In genomic region chr14:24975393-24975792, GRCh38 we compare ENCODE assay signal across 29 cellular contexts.
"Had no signal": no experiment of that assay in that cellular context is flagged by ENCODE, and none has a peak within 500 bp of the region (broad histone marks: within the 10 kb centered on the region; RNA-seq: fewer than 3 reads in every experiment).

No MANE protein-coding gene starts in this region.

- H3K36me3 ChIP-seq: colonic mucosa, gastrocnemius medialis, WERI-Rb-1 had no signal

- H3K4me3 ChIP-seq: colonic mucosa, gastrocnemius medialis had no signal

- DNase-seq: activated B cell treated with CpG ODN at 0.5 μM for 24 hours; activated CD4-positive, alpha-beta T cell treated with anti-CD3 and anti-CD28 coated beads for 48 hours; activated CD4-positive, alpha-beta T cell treated with anti-CD3 and anti-CD28 coated beads, Interleukin-2, amount 50 U/mL, for 1 hour; activated CD4-positive, alpha-beta T cell treated with anti-CD3 and anti-CD28 coated beads, Interleukin-2, amount 50 U/mL, for 48 hours; activated CD8-positive, alpha-beta memory T cell treated with anti-CD3 and anti-CD28 coated beads for 24 hours; activated CD8-positive, alpha-beta T cell treated with anti-CD3 and anti-CD28 coated beads for 36 hours; activated effector memory CD4-positive, alpha-beta T cell treated with Interleukin-2 at 50 U/mL for 16 hours; activated gamma-delta T cell treated with Interleukin-2 at 50 U/mL for 16 hours; activated naive CD4-positive, alpha-beta T cell treated with anti-CD3 and anti-CD28 coated beads, Interleukin-2, amount 50 U/mL, for 16 hours; activated naive CD4-positive, alpha-beta T cell treated with Interleukin-2 at 50 U/mL for 16 hours; activated T-cell treated with anti-CD3 and anti-CD28 coated beads, Interleukin-2, amount 50 U/mL, for 4 hours; amniotic stem cell; anterior cingulate cortex; central memory CD4-positive, alpha-beta T cell; cerebellar nuclear complex; colonic mucosa; effector CD8-positive, alpha-beta T cell; foreskin keratinocyte; gastrocnemius medialis; T-helper 1 cell; T-helper 17 cell; T1000; WERI-Rb-1 had no signal

- H3K27ac ChIP-seq: colonic mucosa, epithelial cell of prostate, foreskin keratinocyte, gastrocnemius medialis, WERI-Rb-1 had no signal

- H3K9me3 ChIP-seq: colonic mucosa, gastrocnemius medialis had no signal

- FAIRE-seq: astrocyte, endometrium, endothelial cell of umbilical vein had no signal

- ATAC-seq: activated CD4-positive, CD25-positive, alpha-beta regulatory T cell treated with anti-CD3 and anti-CD28 coated beads, Interleukin-2, amount 50 U/mL, for 24 hours; activated CD8-positive, alpha-beta T cell treated with anti-CD3 and anti-CD28 coated beads for 36 hours; activated T-cell treated with anti-CD3 and anti-CD28 coated beads, Interleukin-2, amount 50 U/mL, for 4 hours; activated T-helper 17 cell treated with anti-CD3 and anti-CD28 coated beads, Interleukin-2, amount 50 U/mL, for 72 hours; foreskin keratinocyte; gastrocnemius medialis; T-helper 17 cell had no signal

- H3K4me1 ChIP-seq: colonic mucosa, foreskin keratinocyte had no signal

- H3K27me3 ChIP-seq: colonic mucosa, gastrocnemius medialis had no signal
